In genomic region chr10:30842185-30842584, GRCh38 we compare ENCODE assay signal across 17 cellular contexts.
DNase-seq lines count a peak whose midpoint lies in the region; ATAC-seq and TF ChIP-seq lines count a peak whose summit lies in the region.
"Had no signal": no experiment of that assay in that cellular context is flagged by ENCODE, and none has a peak within 500 bp of the region (broad histone marks: within the 10 kb centered on the region; RNA-seq: fewer than 3 reads in every experiment).

No MANE protein-coding gene starts in this region.

- 88 to 90% methylated on average over 1 of the region's 1 CpG for WGBS in testis, 2 donors

- H3K9me3 Mint-ChIP-seq in GM23338 (peaks cover 4% of the 10 kb centered on the region), neural progenitor cell (peaks cover 2% of the 10 kb centered on the region)
- H3K9me3 Mint-ChIP-seq in activated CD4-positive, alpha-beta T cell treated with anti-CD3 and anti-CD28 coated beads for 36 hours (ENCODE audit: low read depth): no peaks in the 10 kb centered on the region
- H3K9me3 Mint-ChIP-seq: CD4-positive, CD25-positive, alpha-beta regulatory T cell had no signal

- no peak overlapping the region for H3K27ac Mint-ChIP-seq in GM23338
- peak overlapping the region; percentile 54 for H3K27ac Mint-ChIP-seq in neural progenitor cell
- no peak overlapping the region for H3K27ac Mint-ChIP-seq in activated CD4-positive, alpha-beta T cell treated with anti-CD3 and anti-CD28 coated beads for 36 hours
- H3K27ac Mint-ChIP-seq: CD4-positive, CD25-positive, alpha-beta regulatory T cell had no signal

- H3K36me3 Mint-ChIP-seq in GM23338 (ENCODE audit: low read depth): peaks cover 5% of the 10 kb centered on the region; the same call in 2 of the 3 replicates
- peaks cover 2% of the 10 kb centered on the region for H3K36me3 Mint-ChIP-seq in neural progenitor cell
- H3K36me3 Mint-ChIP-seq in activated CD4-positive, alpha-beta T cell treated with anti-CD3 and anti-CD28 coated beads for 36 hours (ENCODE audit: low read depth): no peaks in the 10 kb centered on the region

- no peak overlapping the region for H3K27ac ChIP-seq in GM23338 (ENCODE audit: low read depth)
- no peak overlapping the region for H3K27ac ChIP-seq in neural progenitor cell
- no peak overlapping the region for H3K27ac ChIP-seq in testis
- H3K27ac ChIP-seq: KMS-11 had no signal

- no peaks in the 10 kb centered on the region for H3K79me2 ChIP-seq in GM23338 (replicated peaks; ENCODE audit: insufficient read depth)
- no peaks in the 10 kb centered on the region for H3K79me2 ChIP-seq in neural progenitor cell (ENCODE audit: low read depth)

- no peaks in the 10 kb centered on the region for H3K9me3 ChIP-seq in neural progenitor cell (ENCODE audit: low read depth)
- H3K9me3 ChIP-seq in testis: no peaks in the 10 kb centered on the region

- POLR2A ChIA-PET in activated CD4-positive, alpha-beta T cell treated with anti-CD3 and anti-CD28 coated beads for 36 hours (lab: Charles Lee): no interaction called here

- H3K4me1 ChIP-seq in GM23338 (ENCODE audit: insufficient read depth) (no peaks in the 10 kb centered on the region), neural progenitor cell (peaks cover 2% of the 10 kb centered on the region), testis (no peaks in the 10 kb centered on the region)

- no peaks in the 10 kb centered on the region for H3F3A ChIP-seq in GM23338 (replicated peaks; ENCODE audit: low read depth)
- H3F3A ChIP-seq in neural progenitor cell (ENCODE audit: low read depth): no peaks in the 10 kb centered on the region

- ATAC-seq in GM23338: peak; percentile 33; the same call in 2 of the 3 replicates
- no peak for ATAC-seq in activated CD4-positive, alpha-beta T cell treated with anti-CD3 and anti-CD28 coated beads for 36 hours

- H3K4me1 Mint-ChIP-seq in GM23338 (no peaks in the 10 kb centered on the region; the same call in 2 of the 3 replicates), neural progenitor cell (peaks cover 4% of the 10 kb centered on the region)
- H3K4me1 Mint-ChIP-seq in activated CD4-positive, alpha-beta T cell treated with anti-CD3 and anti-CD28 coated beads for 36 hours: no peaks in the 10 kb centered on the region
- H3K4me1 Mint-ChIP-seq: CD4-positive, CD25-positive, alpha-beta regulatory T cell had no signal

- H2AFZ ChIP-seq in GM23338 (no peak overlapping the region), neural progenitor cell (replicated peaks) (no peak overlapping the region)

- no peaks in the 10 kb centered on the region for H3K27me3 Mint-ChIP-seq in GM23338 (ENCODE audit: insufficient read depth, low read depth, poor library complexity)
- peaks cover 2% of the 10 kb centered on the region for H3K27me3 Mint-ChIP-seq in neural progenitor cell (ENCODE audit: insufficient read depth, low read depth)
- no peaks in the 10 kb centered on the region for H3K27me3 Mint-ChIP-seq in activated CD4-positive, alpha-beta T cell treated with anti-CD3 and anti-CD28 coated beads for 36 hours
- H3K27me3 Mint-ChIP-seq: CD4-positive, CD25-positive, alpha-beta regulatory T cell had no signal

- H4K20me1 ChIP-seq in GM23338 (replicated peaks; ENCODE audit: insufficient read depth): no peaks in the 10 kb centered on the region
- H4K20me1 ChIP-seq in neural progenitor cell (ENCODE audit: low read depth): no peaks in the 10 kb centered on the region

- H3K27me3 ChIP-seq in GM23338 (ENCODE audit: insufficient read depth) (no peaks in the 10 kb centered on the region), neural progenitor cell (no peaks in the 10 kb centered on the region), testis (no peaks in the 10 kb centered on the region)

- H3K4me3 Mint-ChIP-seq in GM23338: no peak overlapping the region
- H3K4me3 Mint-ChIP-seq in neural progenitor cell: no peak overlapping the region
- H3K4me3 Mint-ChIP-seq in activated CD4-positive, alpha-beta T cell treated with anti-CD3 and anti-CD28 coated beads for 36 hours: no peak overlapping the region
- H3K4me3 Mint-ChIP-seq: CD4-positive, CD25-positive, alpha-beta regulatory T cell had no signal

- H3K36me3 ChIP-seq in GM23338 (ENCODE audit: insufficient read depth) (no peaks in the 10 kb centered on the region), neural progenitor cell (no peaks in the 10 kb centered on the region), testis (ENCODE audit: low read depth, missing control alignments) (no peaks in the 10 kb centered on the region)

- H3K4me2 ChIP-seq in GM23338 (no peak overlapping the region), neural progenitor cell (no peak overlapping the region)
- H3K4me2 ChIP-seq: KMS-11 had no signal

- intact Hi-C loops in testis (cut with DNase I; ENCODE audit: low total_unique reads): no loop called here
- intact Hi-C loops in activated CD4-positive, alpha-beta T cell treated with anti-CD3 and anti-CD28 coated beads for 36 hours (cut with DNase I, micrococcal nuclease): no loop called here

- TF ChIP-seq POLR2A in NB4 (IDR thresholded peaks at IDR 0.05; ENCODE audit: extremely low read depth, insufficient read length): no peak
- TF ChIP-seq POLR2A in testis (IDR thresholded peaks at IDR 0.05): no peak

- H3K9ac ChIP-seq in neural progenitor cell: no peak overlapping the region
- H3K9ac ChIP-seq: KMS-11 had no signal

- no peaks in the 10 kb centered on the region for H3K9me2 ChIP-seq in GM23338 (ENCODE audit: insufficient read depth)

- no peak overlapping the region for H3K4me3 ChIP-seq in GM23338
- H3K4me3 ChIP-seq in NB4 (ENCODE audit: low read depth, low read length): no peak overlapping the region
- no peak overlapping the region for H3K4me3 ChIP-seq in epithelial cell of proximal tubule (ENCODE audit: low read depth, low read length)
- no peak overlapping the region for H3K4me3 ChIP-seq in neural progenitor cell
- no peak overlapping the region for H3K4me3 ChIP-seq in testis

- TF ChIP-seq CTCF in GM23338 (conservative IDR thresholded peaks at IDR 0.05; ENCODE audit: low read depth in 2 of 2) (peak; percentile 18 to 51; a peak in 2 of 4 replicates), NB4 (IDR thresholded peaks at IDR 0.05; ENCODE audit: low read depth, low read length) (no peak), epithelial cell of proximal tubule (conservative IDR thresholded peaks at IDR 0.05; ENCODE audit: low read depth, low read length) (peak; percentile 19), neural progenitor cell (IDR thresholded peaks at IDR 0.05) (no peak), testis (IDR thresholded peaks at IDR 0.05) (no peak)

- CTCF ChIA-PET in activated CD4-positive, alpha-beta T cell treated with anti-CD3 and anti-CD28 coated beads for 36 hours (lab: Charles Lee): interaction anchor here (1.0 kb wide), 1 partner anchor 236 kb away, joined by 3 read pairs; no protein-coding TSS in a partner anchor

- DNase-seq in GM23338 (ENCODE audit: low spot score) (no peak), NB4 (ENCODE audit: low read depth) (peak; percentile 25), epithelial cell of proximal tubule (ENCODE audit: low read depth) (no peak), neural progenitor cell (ENCODE audit: low spot score) (no peak), SK-N-DZ (ENCODE audit: low spot score) (no peak), testis (no peak), NCI-H510A (lab: John Stamatoyannopoulos, UW) (no peak)
- no peak for DNase-seq in activated CD4-positive, alpha-beta T cell treated with anti-CD3 and anti-CD28 coated beads for 36 hours
- DNase-seq: ACHN; CD4-positive, CD25-positive, alpha-beta regulatory T cell; DMS53; GOT3; MM.1S; NCI-H1436; NCI-H2029 treated with DMSO at 0.1 percent for 48 hours; NCI-H524 had no signal

Comparison
In these comparisons a context has a peak if more than half of its experiments do, and no peak if none do; other contexts are left out.
1. CTCF ChIP-seq: peak in GM23338 (2 of 2) and epithelial cell of proximal tubule (single experiment); none in NB4 (single experiment), neural progenitor cell (single experiment) and testis (0 of 3).